Comparison of ENCODE assay signal across 24 cellular contexts in genomic region chr5:16382047-16382446, GRCh38.
"Had no signal": no experiment of that assay in that cellular context is flagged by ENCODE, and none has a peak within 500 bp of the region (broad histone marks: within the 10 kb centered on the region; RNA-seq: fewer than 3 reads in every experiment).

No MANE protein-coding gene starts in this region.

- H3K27me3 ChIP-seq: colonic mucosa, esophagus squamous epithelium, gastroesophageal sphincter, heart right ventricle, left lung had no signal

- H3K4me3 ChIP-seq: colonic mucosa, esophagus squamous epithelium, gastroesophageal sphincter, heart right ventricle, left lung, lower lobe of right lung, mucosa of descending colon had no signal

- H3K27ac ChIP-seq: colonic mucosa, epithelial cell of prostate, esophagus squamous epithelium, gastroesophageal sphincter, heart right ventricle, left lung, lower lobe of right lung had no signal

- H3K4me3 Mint-ChIP-seq: dendritic cell treated with granulocyte-macrophage colony-stimulating factor and Interleukin-4, amounts not matched to agents 40 ng/mL and 50 ng/mL, for 4 days; effector memory CD8-positive, alpha-beta T cell; endodermal cell; mesothelial cell of epicardium; naive B cell had no signal

- H3K4me1 Mint-ChIP-seq: mesothelial cell of epicardium, naive B cell had no signal

- H3K27me3 Mint-ChIP-seq: dendritic cell treated with granulocyte-macrophage colony-stimulating factor and Interleukin-4, amounts not matched to agents 40 ng/mL and 50 ng/mL, for 4 days had no signal

- DNase-seq: colonic mucosa; cortex of kidney; effector CD8-positive, alpha-beta T cell; effector memory CD8-positive, alpha-beta T cell; endodermal cell; erythroblast; esophagus squamous epithelium; foreskin fibroblast; foreskin melanocyte; heart right ventricle; hippocampal formation; left cardiac atrium; left lung; left ventricle myocardium superior; lower lobe of right lung; mesenchymal stem cell; mucosa of descending colon; naive B cell had no signal

- FAIRE-seq: keratinocyte had no signal

- H3K9me3 Mint-ChIP-seq: dendritic cell treated with granulocyte-macrophage colony-stimulating factor and Interleukin-4, amounts not matched to agents 40 ng/mL and 50 ng/mL, for 4 days; effector memory CD8-positive, alpha-beta T cell; endodermal cell; mesothelial cell of epicardium had no signal

- H3K36me3 ChIP-seq: colonic mucosa, esophagus squamous epithelium, gastroesophageal sphincter, heart right ventricle, left lung, lower lobe of right lung had no signal

- H3K4me1 ChIP-seq: colonic mucosa, esophagus squamous epithelium, gastroesophageal sphincter, left lung, lower lobe of right lung had no signal

- H3K9me3 ChIP-seq: colonic mucosa, esophagus squamous epithelium, gastroesophageal sphincter, heart right ventricle, left lung, lower lobe of right lung, mucosa of descending colon had no signal

- ATAC-seq: effector memory CD8-positive, alpha-beta T cell; esophagus mucosa; gastroesophageal sphincter; heart right ventricle; left cardiac atrium; left lung; left ventricle myocardium superior; lower lobe of right lung; mucosa of descending colon had no signal

- H3K36me3 Mint-ChIP-seq: mesothelial cell of epicardium, naive B cell had no signal
